In genomic region chr9:127574089-127574921, GRCh38 we compare ENCODE assay signal across 8 cellular contexts. TPM values are rescaled to one million over a fixed set of nuclear protein-coding genes. Genes with fewer than 3 reads are reported as not detected.
A peak's percentile ranks its signal among the peaks of the same experiment; 100 is the strongest.
DNase-seq lines count a peak whose midpoint lies in the region; ATAC-seq and TF ChIP-seq lines count a peak whose summit lies in the region.

No MANE protein-coding gene starts in this region.

- no peaks in the 10 kb centered on the region for H3K36me3 Mint-ChIP-seq in chondrocyte (ENCODE audit: low read depth)

- H3K9me3 Mint-ChIP-seq in chondrocyte (ENCODE audit: low read depth): no peaks in the 10 kb centered on the region

- no peak overlapping the region for H3K4me3 Mint-ChIP-seq in chondrocyte (ENCODE audit: unreplicated experiment)

- H3K4me1 Mint-ChIP-seq in chondrocyte (ENCODE audit: low read depth): peaks cover 69% of the 10 kb centered on the region

- H3K27me3 Mint-ChIP-seq in chondrocyte (ENCODE audit: low read depth): no peaks in the 10 kb centered on the region

- ATAC-seq in GM21717 (IDR thresholded peaks at IDR 0.05; ENCODE audit: unreplicated experiment): no peak

- DNase-seq in activated T-cell treated with anti-CD3 and anti-CD28 coated beads, Interleukin-2, amount 50 U/mL, for 48 hours: peak; percentile 63 to 74
- no peak for DNase-seq in activated T-cell treated with anti-CD3 and anti-CD28 coated beads for 4 hours
- DNase-seq in NCI-H510A (lab: John Stamatoyannopoulos, UW): peak; percentile 93
- DNase-seq in chondrocyte (ENCODE audit: low spot score): no peak
- DNase-seq in renal cortical epithelial cell (ENCODE audit: low read depth): peak; percentile 88
- DNase-seq in inferior parietal cortex (ENCODE audit: extremely low spot score): no peak
- DNase-seq in Kasumi-1 (lab: John Stamatoyannopoulos, UW): no peak

- TF ChIP-seq CTCF in chondrocyte (IDR thresholded peaks at IDR 0.05): peak; percentile 38

- H3K27ac Mint-ChIP-seq in chondrocyte (ENCODE audit: unreplicated experiment): peak overlapping the region; percentile 94

RNA-seq across cellular contexts. Expression of gene STXBP1, which starts 37.8 kb away (rescaled TPM):
- 40.7 to 45.3 TPM (median 41.6 TPM) in 3 replicates for total RNA-seq in chondrocyte
- 10.8 and 37.5 TPM in 2 replicates for total RNA-seq in renal cortical epithelial cell

Comparison
In these comparisons a context has a peak if more than half of its experiments do, and no peak if none do; other contexts are left out.
1. DNase-seq: peak in activated T-cell treated with anti-CD3 and anti-CD28 coated beads, Interleukin-2, amount 50 U/mL, for 48 hours (2 of 2), NCI-H510A (single experiment) and renal cortical epithelial cell (single experiment); none in activated T-cell treated with anti-CD3 and anti-CD28 coated beads for 4 hours (single experiment), chondrocyte (single experiment), inferior parietal cortex (single experiment) and Kasumi-1 (0 of 2).